In the genomic region with DNA sequence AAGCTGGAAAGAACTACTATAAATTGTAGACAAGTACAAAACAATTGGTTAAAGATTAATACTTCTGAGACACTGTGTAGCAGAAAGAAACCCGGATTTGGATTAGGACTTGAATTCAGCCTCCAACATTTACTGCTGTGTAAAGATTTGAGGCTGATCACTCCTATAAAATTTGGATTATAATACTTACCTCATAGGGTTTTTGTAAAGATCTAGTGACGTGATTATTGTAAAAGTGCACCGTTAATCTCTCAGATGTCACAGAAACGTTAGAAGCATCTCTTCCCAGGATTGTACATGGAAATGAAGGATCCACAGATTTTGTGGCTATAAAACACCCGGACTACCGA, we compare ENCODE assay signal across 7 cellular contexts. TPM values are rescaled to one million over a fixed set of nuclear protein-coding genes. Genes with fewer than 3 reads are reported as not detected.
DNase-seq lines count a peak whose midpoint lies in the region; ATAC-seq and TF ChIP-seq lines count a peak whose summit lies in the region.

No MANE protein-coding gene starts in this region.

- H3K4me3 ChIP-seq in MG63: peak overlapping the region; percentile 72
- peak overlapping the region; percentile 71 for H3K4me3 ChIP-seq in epithelial cell of proximal tubule (ENCODE audit: low read depth, low read length)

- H3K4me3 Mint-ChIP-seq in stimulated activated memory B cell treated with anti-CD40 and anti-IgM and Interleukin-4, amounts not matched to agents 10 μg/mL and 1 μg/mL and 100 μg/mL, for 72 hours: peak overlapping the region; percentile 96

- no peaks in the 10 kb centered on the region for H3K9me3 Mint-ChIP-seq in stimulated activated memory B cell treated with anti-CD40 and anti-IgM and Interleukin-4, amounts not matched to agents 10 μg/mL and 1 μg/mL and 100 μg/mL, for 72 hours

- peak overlapping the region; percentile 94 for H3K27ac Mint-ChIP-seq in stimulated activated memory B cell treated with anti-CD40 and anti-IgM and Interleukin-4, amounts not matched to agents 10 μg/mL and 1 μg/mL and 100 μg/mL, for 72 hours

- no peak for DNase-seq in MG63
- DNase-seq in epithelial cell of proximal tubule (ENCODE audit: low read depth): no peak
- DNase-seq in NCI-H1105 (lab: John Stamatoyannopoulos, UW): no peak
- DNase-seq in kidney glomerular epithelial cell (lab: John Stamatoyannopoulos, UW): no peak
- no peak for DNase-seq in putamen (ENCODE audit: low spot score)

- no peak for TF ChIP-seq CTCF in epithelial cell of proximal tubule (conservative IDR thresholded peaks at IDR 0.05; ENCODE audit: low read depth, low read length)

- H3K36me3 ChIP-seq in MG63: peaks cover 12% of the 10 kb centered on the region

- peaks cover 6% of the 10 kb centered on the region for H3K36me3 Mint-ChIP-seq in stimulated activated memory B cell treated with anti-CD40 and anti-IgM and Interleukin-4, amounts not matched to agents 10 μg/mL and 1 μg/mL and 100 μg/mL, for 72 hours

- H3K27me3 Mint-ChIP-seq in stimulated activated memory B cell treated with anti-CD40 and anti-IgM and Interleukin-4, amounts not matched to agents 10 μg/mL and 1 μg/mL and 100 μg/mL, for 72 hours: no peaks in the 10 kb centered on the region

- H3K4me1 Mint-ChIP-seq in stimulated activated memory B cell treated with anti-CD40 and anti-IgM and Interleukin-4, amounts not matched to agents 10 μg/mL and 1 μg/mL and 100 μg/mL, for 72 hours: peaks cover 7% of the 10 kb centered on the region

- no peaks in the 10 kb centered on the region for H3K9me3 ChIP-seq in MG63

- no peaks in the 10 kb centered on the region for H3K27me3 ChIP-seq in MG63

- peak; percentile 6 for ATAC-seq in GM21515 (IDR thresholded peaks at IDR 0.05; ENCODE audit: unreplicated experiment)
- ATAC-seq in stimulated activated memory B cell treated with anti-CD40 and anti-IgM and Interleukin-4, amounts not matched to agents 10 μg/mL and 1 μg/mL and 100 μg/mL, for 72 hours: no peak

RNA-seq across cellular contexts. Expression of a gene that starts 0.3 kb away (rescaled TPM):
- total RNA-seq in MG63 (2014; rRNA removed; shearing (Covaris generic); ENCODE audit: low replicate concordance): 85.1 and 88.4 TPM in 2 replicates
- 41.4 and 45.5 TPM in 2 replicates for total RNA-seq in epithelial cell of proximal tubule

RNA-seq across cellular contexts. Expression of a gene that starts 57.2 kb away (rescaled TPM):
- 18.6 and 39.0 TPM in 2 replicates for total RNA-seq in MG63 (2014; rRNA removed; shearing (Covaris generic); ENCODE audit: low replicate concordance)
- 12.1 and 22.4 TPM in 2 replicates for total RNA-seq in epithelial cell of proximal tubule
